10 cellular contexts compared by ENCODE assay signal in the genomic region with DNA sequence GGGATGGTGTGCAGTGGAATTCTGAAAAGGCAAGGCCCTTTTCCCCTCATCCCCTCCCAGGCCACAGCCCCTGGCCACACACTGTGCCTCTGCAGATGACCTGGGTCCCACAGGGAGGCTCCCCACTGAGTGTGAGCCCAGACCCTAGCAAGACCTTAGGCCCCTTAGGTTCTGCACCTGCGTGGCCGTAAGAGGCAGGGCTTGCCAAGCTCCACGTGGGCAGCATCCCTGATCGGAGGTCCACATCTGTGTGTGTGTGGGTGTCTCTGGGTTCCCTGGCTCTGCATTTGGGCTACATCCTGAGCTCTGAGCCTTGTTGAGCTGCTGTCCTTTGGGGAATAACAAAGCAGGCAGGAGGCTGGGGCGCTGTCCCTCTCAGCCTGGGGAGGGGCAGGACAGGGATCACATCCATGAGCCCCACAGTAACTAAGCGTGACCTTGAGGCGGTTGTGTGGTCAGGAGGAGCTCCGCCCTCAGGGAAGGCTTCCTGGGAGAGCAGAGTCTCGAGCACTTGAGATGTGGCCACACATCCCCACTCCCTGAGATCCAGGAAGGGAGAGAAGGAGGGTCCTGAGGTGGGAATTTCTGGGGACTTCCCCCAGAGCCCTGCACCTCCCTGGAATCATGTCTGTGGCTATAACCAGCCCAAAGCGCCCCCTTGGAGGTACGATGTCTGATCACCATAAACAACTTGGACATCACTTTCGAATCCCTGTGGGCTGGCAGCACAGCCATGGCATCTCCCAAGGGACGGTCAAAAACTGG.
DNase-seq lines count a peak whose midpoint lies in the region; ATAC-seq, FAIRE-seq and TF ChIP-seq lines count a peak whose summit lies in the region.
"Had no signal": no experiment of that assay in that cellular context is flagged by ENCODE, and none has a peak within 500 bp of the region (broad histone marks: within the 10 kb centered on the region; RNA-seq: fewer than 3 reads in every experiment).

No MANE protein-coding gene starts in this region.

- H3K4me1 ChIP-seq in HEK293 (ENCODE audit: control insufficient read depth, insufficient read depth, low read length) (peaks cover 7% of the 10 kb centered on the region; the same call in 1 of the 2 replicates), kidney (ENCODE audit: control insufficient read depth in 1 of 2, insufficient read depth in 1 of 2, low read depth in 1 of 2, low read length in 2 of 2) (peaks cover 38 to 59% of the 10 kb centered on the region in 2 donors)

- TF ChIP-seq CTCF in HEK293 (tag by site-specific recombination; IDR thresholded peaks at IDR 0.05) (no peak), kidney (IDR thresholded peaks at IDR 0.05; ENCODE audit: borderline replicate concordance, extremely low read depth, insufficient read depth) (no peak)

- no peak for ATAC-seq in stimulated activated naive CD8-positive, alpha-beta T cell treated with anti-CD3 and anti-CD28 coated beads, Interleukin-15, amount 100 ng/mL, for 72 hours

- CTCF ChIA-PET in HEK293 (lab: Yijun Ruan, JAX) = interaction anchor here (0.8 kb wide), 1 partner anchor 27 kb away, joined by 3 read pairs; no protein-coding TSS in a partner anchor

- H3K36me3 Mint-ChIP-seq in activated T-helper 1 cell treated with anti-CD3 and anti-CD28 coated beads, Interleukin-12 subunit alpha, Interleukin-12 subunit beta, Interleukin-2, Interleukin-4 antibody, amounts not matched to agents 30 ng/mL and 10 ng/mL and 1 ng/mL, durations not matched to agents 14 hours and 24 hours and 36 hours (ENCODE audit: low read depth) = peaks cover 23% of the 10 kb centered on the region

- H3K36me3 ChIP-seq in HEK293 (ENCODE audit: control insufficient read depth in 2 of 2, insufficient read depth in 1 of 2, low read length in 2 of 2) = no peaks in the 10 kb centered on the region
- H3K36me3 ChIP-seq in kidney (ENCODE audit: control insufficient read depth in 1 of 2, insufficient read depth in 2 of 2, low read length in 2 of 2) = no peaks in the 10 kb centered on the region

- H3K27ac ChIP-seq in HEK293 (ENCODE audit: extremely low read depth, low read depth, low read length) (no peak overlapping the region), kidney (ENCODE audit: low read depth in 2 of 2, low read length in 2 of 2) (peak overlapping the region; percentile 84 to 95)

- H3K9me3 ChIP-seq in HEK293 (ENCODE audit: control insufficient read depth, insufficient read depth, low read depth, low read length) (no peaks in the 10 kb centered on the region), kidney (ENCODE audit: control insufficient read depth in 1 of 2, low read length in 2 of 2) (no peaks in the 10 kb centered on the region)

- H3K4me1 Mint-ChIP-seq in activated T-helper 1 cell treated with anti-CD3 and anti-CD28 coated beads, Interleukin-12 subunit alpha, Interleukin-12 subunit beta, Interleukin-2, Interleukin-4 antibody, amounts not matched to agents 30 ng/mL and 10 ng/mL and 1 ng/mL, durations not matched to agents 14 hours and 24 hours and 36 hours (ENCODE audit: low read depth) = peaks cover 13% of the 10 kb centered on the region
- H3K4me1 Mint-ChIP-seq in stimulated activated naive CD8-positive, alpha-beta T cell treated with anti-CD3 and anti-CD28 coated beads, Interleukin-15, amount 100 ng/mL, for 72 hours = peaks cover 69% of the 10 kb centered on the region

- H3K27ac Mint-ChIP-seq in activated T-helper 1 cell treated with anti-CD3 and anti-CD28 coated beads, Interleukin-12 subunit alpha, Interleukin-12 subunit beta, Interleukin-2, Interleukin-4 antibody, amounts not matched to agents 30 ng/mL and 10 ng/mL and 1 ng/mL, durations not matched to agents 14 hours and 24 hours and 36 hours = peak overlapping the region; percentile 12
- peak overlapping the region in 1 of 2 donors; percentile 74 for H3K27ac Mint-ChIP-seq in stimulated activated naive CD8-positive, alpha-beta T cell treated with anti-CD3 and anti-CD28 coated beads, Interleukin-15, amount 100 ng/mL, for 72 hours

- no peak overlapping the region for H3K4me3 Mint-ChIP-seq in activated T-helper 1 cell treated with anti-CD3 and anti-CD28 coated beads, Interleukin-12 subunit alpha, Interleukin-12 subunit beta, Interleukin-2, Interleukin-4 antibody, amounts not matched to agents 30 ng/mL and 10 ng/mL and 1 ng/mL, durations not matched to agents 14 hours and 24 hours and 36 hours
- peak overlapping the region; percentile 42 to 72 for H3K4me3 Mint-ChIP-seq in stimulated activated naive CD8-positive, alpha-beta T cell treated with anti-CD3 and anti-CD28 coated beads, Interleukin-15, amount 100 ng/mL, for 72 hours

- POLR2A ChIA-PET in HEK293 (lab: Yijun Ruan, JAX) = interaction anchor here (1.0 kb wide), 1 partner anchor 24 kb away, joined by 3 read pairs; no protein-coding TSS in a partner anchor

- FAIRE-seq in kidney (lab: Jason Lieb, UNC) = no peak
- FAIRE-seq: islet of Langerhans had no signal

- DNase-seq in activated T-helper 1 cell treated with anti-CD3 and anti-CD28 coated beads, Interleukin-12 subunit alpha, Interleukin-12 subunit beta, Interleukin-2, Interleukin-4 antibody, amounts not matched to agents 30 ng/mL and 10 ng/mL and 1 ng/mL, durations not matched to agents 14 hours and 24 hours and 36 hours (ENCODE audit: low spot score) = no peak
- DNase-seq in kidney (peak; percentile 70), retina (no peak), NCI-H345 (lab: John Stamatoyannopoulos, UW) (no peak), GM19238 (ENCODE audit: insufficient read length, low spot score) (no peak), NCI-H2227 (lab: John Stamatoyannopoulos, UW; ENCODE audit: unreplicated experiment) (no peak)
- DNase-seq in stimulated activated naive CD8-positive, alpha-beta T cell treated with anti-CD3 and anti-CD28 coated beads, Interleukin-15, amount 100 ng/mL, for 72 hours = no peak
- DNase-seq: NCI-H82 had no signal

- intact Hi-C loops in activated T-helper 1 cell treated with anti-CD3 and anti-CD28 coated beads, Interleukin-12 subunit alpha, Interleukin-12 subunit beta, Interleukin-2, Interleukin-4 antibody, amounts not matched to agents 30 ng/mL and 10 ng/mL and 1 ng/mL, durations not matched to agents 14 hours and 24 hours and 36 hours (cut with micrococcal nuclease) = no loop called here
- intact Hi-C loops in kidney (cut with DNase I) = no loop called here

- no peaks in the 10 kb centered on the region for H3K9me3 Mint-ChIP-seq in activated T-helper 1 cell treated with anti-CD3 and anti-CD28 coated beads, Interleukin-12 subunit alpha, Interleukin-12 subunit beta, Interleukin-2, Interleukin-4 antibody, amounts not matched to agents 30 ng/mL and 10 ng/mL and 1 ng/mL, durations not matched to agents 14 hours and 24 hours and 36 hours
- H3K9me3 Mint-ChIP-seq in stimulated activated naive CD8-positive, alpha-beta T cell treated with anti-CD3 and anti-CD28 coated beads, Interleukin-15, amount 100 ng/mL, for 72 hours = no peaks in the 10 kb centered on the region

- H3K9ac ChIP-seq in kidney (ENCODE audit: low read length in 2 of 2) = no peak overlapping the region

- no peak overlapping the region for H3K4me3 ChIP-seq in HEK293 (ENCODE audit: low read depth, low read length)
- H3K4me3 ChIP-seq in kidney (ENCODE audit: low read length in 2 of 2) = no peak overlapping the region

- no peaks in the 10 kb centered on the region for H3K27me3 Mint-ChIP-seq in activated T-helper 1 cell treated with anti-CD3 and anti-CD28 coated beads, Interleukin-12 subunit alpha, Interleukin-12 subunit beta, Interleukin-2, Interleukin-4 antibody, amounts not matched to agents 30 ng/mL and 10 ng/mL and 1 ng/mL, durations not matched to agents 14 hours and 24 hours and 36 hours (ENCODE audit: insufficient read depth)
- H3K27me3 Mint-ChIP-seq in stimulated activated naive CD8-positive, alpha-beta T cell treated with anti-CD3 and anti-CD28 coated beads, Interleukin-15, amount 100 ng/mL, for 72 hours = no peaks in the 10 kb centered on the region

TF ChIP-seq in HEK293, 187 proteins besides CTCF, POLR2A, EP300 and RAD21:
- TF ChIP-seq ZFHX2 (tag by site-specific recombination; conservative IDR thresholded peaks at IDR 0.05) (peak; percentile 44), TCF7L2 (IDR thresholded peaks at IDR 0.05; ENCODE audit: borderline replicate concordance, low read depth, low read length) (no peak), ZNF670 (tag by site-specific recombination; IDR thresholded peaks at IDR 0.05; ENCODE audit: low read depth) (no peak)
- TF ChIP-seq, protein P1, sequence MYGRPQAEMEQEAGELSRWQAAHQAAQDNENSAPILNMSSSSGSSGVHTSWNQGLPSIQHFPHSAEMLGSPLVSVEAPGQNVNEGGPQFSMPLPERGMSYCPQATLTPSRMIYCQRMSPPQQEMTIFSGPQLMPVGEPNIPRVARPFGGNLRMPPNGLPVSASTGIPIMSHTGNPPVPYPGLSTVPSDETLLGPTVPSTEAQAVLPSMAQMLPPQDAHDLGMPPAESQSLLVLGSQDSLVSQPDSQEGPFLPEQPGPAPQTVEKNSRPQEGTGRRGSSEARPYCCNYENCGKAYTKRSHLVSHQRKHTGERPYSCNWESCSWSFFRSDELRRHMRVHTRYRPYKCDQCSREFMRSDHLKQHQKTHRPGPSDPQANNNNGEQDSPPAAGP (tag by site-specific recombination; IDR thresholded peaks at IDR 0.05) = 0 out of 2 replicates have a peak, but pooled peaks have one; percentile 14
TF ChIP-seq in HEK293: peak in this region for 2.
